ENCODE assay signal across 1 cellular context in the genomic region with DNA sequence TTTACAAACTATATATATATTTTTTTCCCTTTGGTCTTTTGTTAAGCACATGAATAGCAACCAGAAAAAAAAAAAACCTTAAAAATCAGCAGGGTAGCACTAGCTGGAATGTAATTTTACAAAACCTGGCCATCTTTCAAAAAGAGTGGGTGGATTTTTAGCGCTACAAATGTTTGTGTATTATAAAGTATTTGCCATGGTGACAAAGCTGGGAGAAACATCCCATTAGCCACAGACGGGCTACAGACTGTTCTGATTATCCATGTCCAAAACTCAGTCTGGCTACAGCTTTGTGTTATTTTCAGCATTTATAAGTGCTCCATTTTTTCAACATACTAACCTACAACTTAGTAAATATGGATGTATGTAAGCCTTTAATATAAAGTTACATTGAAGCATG.
TF ChIP-seq lines count a peak whose summit lies in the region.

No MANE protein-coding gene starts in this region.

TF ChIP-seq in IMR-90, 13 proteins besides CTCF, POLR2A, EP300 and RAD21 (continued from another document):
- TF ChIP-seq MXI1 (IDR thresholded peaks at IDR 0.05; ENCODE audit: borderline replicate concordance, low read depth, low read length) (no peak), NFE2L2 (IDR thresholded peaks at IDR 0.05; ENCODE audit: low read depth, low read length) (no peak)
- TF ChIP-seq, protein P1, sequence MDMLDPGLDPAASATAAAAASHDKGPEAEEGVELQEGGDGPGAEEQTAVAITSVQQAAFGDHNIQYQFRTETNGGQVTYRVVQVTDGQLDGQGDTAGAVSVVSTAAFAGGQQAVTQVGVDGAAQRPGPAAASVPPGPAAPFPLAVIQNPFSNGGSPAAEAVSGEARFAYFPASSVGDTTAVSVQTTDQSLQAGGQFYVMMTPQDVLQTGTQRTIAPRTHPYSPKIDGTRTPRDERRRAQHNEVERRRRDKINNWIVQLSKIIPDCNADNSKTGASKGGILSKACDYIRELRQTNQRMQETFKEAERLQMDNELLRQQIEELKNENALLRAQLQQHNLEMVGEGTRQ (IDR thresholded peaks at IDR 0.05; ENCODE audit: low read depth, low read length), result no peak
